ENCODE assay signal across 28 cellular contexts in genomic region chr3:196348698-196349097, GRCh38. TPM values are rescaled to one million over a fixed set of nuclear protein-coding genes. Genes with fewer than 3 reads are reported as not detected.
A peak's percentile ranks its signal among the peaks of the same experiment; 100 is the strongest.
DNase-seq lines count a peak whose midpoint lies in the region; ATAC-seq, FAIRE-seq and TF ChIP-seq lines count a peak whose summit lies in the region.
"Had no signal": no experiment of that assay in that cellular context is flagged by ENCODE, and none has a peak within 500 bp of the region (broad histone marks: within the 10 kb centered on the region; RNA-seq: fewer than 3 reads in every experiment).

No MANE protein-coding gene starts in this region.

- POLR2A ChIA-PET in Caco-2 (lab: Charles Lee) (no interaction called here), K562 (lab: Yijun Ruan, JAX) (interaction anchor here (1.0 to 1.9 kb wide), 2 partner anchors 7 to 15 kb away, joined by 3 to 4 read pairs; no protein-coding TSS in a partner anchor)

- peaks cover 6% of the 10 kb centered on the region for H3K4me1 ChIP-seq in Caco-2
- H3K4me1 ChIP-seq in K562 (replicated peaks in 1 of 2; ENCODE audit: control insufficient read depth in 2 of 2, insufficient read depth in 2 of 2, low read length in 2 of 2): peaks cover 0 to 5% of the 10 kb centered on the region in 2 experiments; a peak in 1 of 5 replicates
- no peaks in the 10 kb centered on the region for H3K4me1 ChIP-seq in neural progenitor cell
- H3K4me1 ChIP-seq: BE2C had no signal

- TF ChIP-seq POLR2A in H54 (IDR thresholded peaks at IDR 0.05; ENCODE audit: low read depth, low read length): no peak
- TF ChIP-seq POLR2A in K562 (conservative IDR thresholded peaks at IDR 0.05): no peak

- H3K79me2 ChIP-seq in K562 (ENCODE audit: control insufficient read depth, insufficient read depth, low read length): no peaks in the 10 kb centered on the region
- no peaks in the 10 kb centered on the region for H3K79me2 ChIP-seq in neural progenitor cell (ENCODE audit: low read depth)

- H3K9me1 ChIP-seq in K562 (ENCODE audit: control insufficient read depth, insufficient read depth, low read length): no peaks in the 10 kb centered on the region

- H3K4me3 ChIP-seq in Caco-2 (ENCODE audit: low read depth, low read length): no peak overlapping the region
- H3K4me3 ChIP-seq in K562: no peak overlapping the region
- H3K4me3 ChIP-seq in neural progenitor cell: no peak overlapping the region
- H3K4me3 ChIP-seq: BLaER1 had no signal

- H3K9me3 Mint-ChIP-seq in Caco-2 (ENCODE audit: unreplicated experiment): peaks cover 11% of the 10 kb centered on the region
- no peaks in the 10 kb centered on the region for H3K9me3 Mint-ChIP-seq in neural progenitor cell
- H3K9me3 Mint-ChIP-seq: CD14-positive monocyte; CD8-positive, alpha-beta memory T cell had no signal

- TF ChIP-seq CTCF in Caco-2 (IDR thresholded peaks at IDR 0.05; ENCODE audit: insufficient read depth in 1 of 2, low read depth in 1 of 2, low read length in 1 of 2, severe bottlenecking in 1 of 2, unreplicated experiment in 1 of 2) (no peak), K562 (IDR thresholded peaks at IDR 0.05 in 2 of 3, conservative IDR thresholded peaks at IDR 0.05 in 1 of 3; ENCODE audit: insufficient read depth in 2 of 3, low read depth in 1 of 3, low read length in 3 of 3) (no peak), neural progenitor cell (IDR thresholded peaks at IDR 0.05) (no peak)

- in situ Hi-C loops in K562 (cut with MboI): no loop called here

- ATAC-seq in K562: no peak
- no peak for ATAC-seq in HG02623 (IDR thresholded peaks at IDR 0.05; ENCODE audit: unreplicated experiment)
- ATAC-seq in SK-N-SH treated with all-trans-retinoic acid at 6 μM for 48 hours: no peak

- peaks cover 17% of the 10 kb centered on the region for H3K4me1 Mint-ChIP-seq in Caco-2 (ENCODE audit: low read depth, unreplicated experiment)
- no peaks in the 10 kb centered on the region for H3K4me1 Mint-ChIP-seq in neural progenitor cell

- H3K27ac Mint-ChIP-seq in Caco-2 (ENCODE audit: unreplicated experiment): peak overlapping the region; percentile 93
- no peak overlapping the region for H3K27ac Mint-ChIP-seq in neural progenitor cell
- H3K27ac Mint-ChIP-seq: CD14-positive monocyte had no signal

- H3K4me2 ChIP-seq in K562 (ENCODE audit: insufficient read depth, low read length): no peak overlapping the region
- H3K4me2 ChIP-seq in neural progenitor cell: no peak overlapping the region
- H3K4me2 ChIP-seq: BLaER1 had no signal

- intact Hi-C loops in Caco-2 (cut with micrococcal nuclease; ENCODE audit: unreplicated experiment): no loop called here
- intact Hi-C loops in K562 (cut with micrococcal nuclease): no loop called here

- H4K20me1 ChIP-seq in K562 (replicated peaks; ENCODE audit: control insufficient read depth, insufficient read depth, low read length): no peaks in the 10 kb centered on the region
- no peaks in the 10 kb centered on the region for H4K20me1 ChIP-seq in neural progenitor cell (ENCODE audit: low read depth)

- no peak for DNase-seq in Caco-2
- no peak for DNase-seq in H54 (ENCODE audit: insufficient read length, low spot score)
- DNase-seq in K562 (ENCODE audit: extremely low read depth in 1 of 4, low spot score in 3 of 4): no peak
- DNase-seq in neural progenitor cell (ENCODE audit: low spot score): no peak
- no peak for DNase-seq in NCI-H146 treated with DMSO at 0.1 percent for 48 hours (lab: John Stamatoyannopoulos, UW; ENCODE audit: unreplicated experiment)
- DNase-seq in T-helper 1 cell: no peak
- DNase-seq: 8988T; ACHN; BE2C; C1 segment of cervical spinal cord; Calu3; CD4-positive, alpha-beta memory T cell; CD4-positive, CD25-positive, alpha-beta regulatory T cell; CD8-positive, alpha-beta memory T cell; COR-L47; DMS79 treated with DMSO at 0.1 percent for 48 hours; GF-D8 had no signal

- no peak for TF ChIP-seq RAD21 in K562 (CRISPR knock-in tag; conservative IDR thresholded peaks at IDR 0.05 in 1 of 2, IDR thresholded peaks at IDR 0.05 in 1 of 2)

- no peaks in the 10 kb centered on the region for H3K27me3 ChIP-seq in Caco-2 (replicated peaks; ENCODE audit: control insufficient read depth, insufficient read depth, low read length)
- H3K27me3 ChIP-seq in K562 (ENCODE audit: control insufficient read depth in 2 of 2, insufficient read depth in 2 of 2, low read length in 2 of 2): no peaks in the 10 kb centered on the region
- no peaks in the 10 kb centered on the region for H3K27me3 ChIP-seq in neural progenitor cell
- H3K27me3 ChIP-seq: BE2C, BLaER1 had no signal

- peak; percentile 45 for FAIRE-seq in H54 (lab: Jason Lieb, UNC)
- FAIRE-seq in K562 (lab: Jason Lieb, UNC): peak; percentile 59
- FAIRE-seq: A204.1, D721Med, G401.6, GM12891, GM19239 had no signal

- no peak for TF ChIP-seq EP300 in K562 (IDR thresholded peaks at IDR 0.05; ENCODE audit: low read length)

- H3K9me3 ChIP-seq in Caco-2 (no peaks in the 10 kb centered on the region), K562 (replicated peaks; ENCODE audit: control insufficient read depth, insufficient read depth, low read depth, low read length) (no peaks in the 10 kb centered on the region), neural progenitor cell (ENCODE audit: low read depth) (no peaks in the 10 kb centered on the region)
- H3K9me3 ChIP-seq: BE2C, BLaER1 had no signal

- no peak overlapping the region for H3K9ac ChIP-seq in K562 (ENCODE audit: insufficient read depth in 1 of 2, low read depth in 2 of 2, low read length in 2 of 2)
- no peak overlapping the region for H3K9ac ChIP-seq in neural progenitor cell
- H3K9ac ChIP-seq: BLaER1 had no signal

- H3K27ac ChIP-seq in K562 (ENCODE audit: extremely low read depth, low read depth, low read length) (no peak overlapping the region), neural progenitor cell (peak overlapping the region; percentile 53)
- H3K27ac ChIP-seq: BLaER1 had no signal

- H3K4me3 Mint-ChIP-seq in Caco-2 (ENCODE audit: unreplicated experiment) (no peak overlapping the region), neural progenitor cell (no peak overlapping the region)
- H3K4me3 Mint-ChIP-seq: CD14-positive monocyte; CD4-positive, alpha-beta memory T cell; CD4-positive, CD25-positive, alpha-beta regulatory T cell; CD8-positive, alpha-beta memory T cell had no signal

- H3K27me3 Mint-ChIP-seq in Caco-2 (ENCODE audit: insufficient read depth, unreplicated experiment) (no peaks in the 10 kb centered on the region), neural progenitor cell (ENCODE audit: insufficient read depth, low read depth) (no peaks in the 10 kb centered on the region)
- H3K27me3 Mint-ChIP-seq: CD4-positive, alpha-beta memory T cell; CD4-positive, CD25-positive, alpha-beta regulatory T cell had no signal

- H2AFZ ChIP-seq in K562 (ENCODE audit: low read depth, low read length): no peak overlapping the region
- no peak overlapping the region for H2AFZ ChIP-seq in neural progenitor cell (replicated peaks)

- H3K36me3 Mint-ChIP-seq in Caco-2 (ENCODE audit: insufficient read depth, unreplicated experiment) (peaks cover 41% of the 10 kb centered on the region), neural progenitor cell (peaks cover 44% of the 10 kb centered on the region)

- peaks cover 23% of the 10 kb centered on the region for H3F3A ChIP-seq in neural progenitor cell (ENCODE audit: low read depth)

- H3K36me3 ChIP-seq in Caco-2 (ENCODE audit: control insufficient read depth, insufficient read depth, low read length) (no peaks in the 10 kb centered on the region), K562 (ENCODE audit: control insufficient read depth, insufficient read depth, low read length) (peaks cover 16% of the 10 kb centered on the region; the same call in 1 of the 3 replicates), neural progenitor cell (peaks cover 20% of the 10 kb centered on the region)

- CTCF ChIA-PET in Caco-2 (lab: Charles Lee) (no interaction called here), K562 (lab: Yijun Ruan, JAX; ENCODE audit: low intra/inter-chr PET ratio) (no interaction called here)

- BruUV-seq in Caco-2 (replicated peaks; lab: Mats Ljungman, UMichigan): no TSS peak
- BruUV-seq in K562 (replicated peaks; lab: Mats Ljungman, UMichigan): no TSS peak

- WGBS in K562 (ENCODE audit: insufficient coverage, low coverage, missing lambda C conversion rate): 59% methylated on average over 3 of the region's 3 CpGs

RNA-seq across cellular contexts. Expression of gene TM4SF19, which starts 10.5 kb away (rescaled TPM):
- total RNA-seq in Caco-2 (2022): not detected in 2 replicates
- total RNA-seq in K562 (2011; cell fraction: chromatin; rRNA removed; ENCODE audit: low replicate concordance): 84.6 and 136 TPM in 2 replicates
- total RNA-seq in K562 (2011; cell fraction: nucleolus; rRNA removed): 68.0 and 78.0 TPM in 2 replicates
- 79.4 and 104 TPM in 2 replicates for total RNA-seq in K562 (2011; cell fraction: nucleoplasm; rRNA removed)
- total RNA-seq in K562 (2014; rRNA removed): 8.0 and 10.6 TPM in 2 replicates
- total RNA-seq in K562 (2014; rRNA removed; fragmentation: Illumina TruSeq; extraction: Trizol): 12.5 and 13.6 TPM in 2 replicates
- total RNA-seq in K562 (2015; rRNA removed; fragmentation: Illumina TruSeq; extraction: Trizol): 15.0 and 15.4 TPM in 2 replicates
- 18.4 and 19.0 TPM in 2 replicates for total RNA-seq in K562 (2021)
- polyA plus RNA-seq in K562 (2011; rRNA removed): 27.1 and 29.3 TPM in 2 replicates
- 22.0 and 31.8 TPM in 2 replicates for polyA plus RNA-seq in K562 (2011; cell fraction: cytosol; rRNA removed)
- polyA plus RNA-seq in K562 (2011; cell fraction: nucleus; rRNA removed): 45.2 and 52.4 TPM in 2 replicates
- 24.0 and 26.4 TPM in 2 replicates for polyA plus RNA-seq in K562 (2012)
- 12.7 and 14.9 TPM in 2 replicates for polyA plus RNA-seq in K562 (2014; fragmentation: Illumina TruSeq; extraction: Trizol)
- polyA plus RNA-seq in K562 (2014; fragmentation: Nextera tagmentation; extraction: Ambion mirVana): 10 to 100 TPM; 25.3 to 26.7 TPM
- 13.8 and 19.0 TPM in 2 replicates for polyA plus RNA-seq in K562 (2014; rRNA removed)
- 22.6 and 26.3 TPM in 2 replicates for polyA minus RNA-seq in K562 (2011; rRNA and poly(A)+ RNA removed)
- polyA minus RNA-seq in K562 (2011; cell fraction: cytosol; rRNA and poly(A)+ RNA removed): 14.3 TPM in 2 replicates
- polyA minus RNA-seq in K562 (2011; cell fraction: nucleus; rRNA and poly(A)+ RNA removed): 9.3 and 15.4 TPM in 2 replicates
- total RNA-seq in neural progenitor cell (ENCODE audit: low replicate concordance): not detected in 2 replicates
- total RNA-seq: A673; Calu3; CD4-positive, CD25-positive, alpha-beta regulatory T cell had no signal
- polyA plus RNA-seq: AG04450 had no signal

RNA-seq across cellular contexts. Expression of gene DYNLT2B, which starts 30.7 kb away (rescaled TPM):
- total RNA-seq in Caco-2 (2022) (10.8 and 12.1 TPM in 2 replicates), K562 (2014; rRNA removed) (6.5 and 10.2 TPM in 2 replicates), K562 (2014; rRNA removed; fragmentation: Illumina TruSeq; extraction: Trizol) (8.3 and 8.7 TPM in 2 replicates), K562 (2015; rRNA removed; fragmentation: Illumina TruSeq; extraction: Trizol) (7.1 and 8.5 TPM in 2 replicates), K562 (2021) (8.3 and 8.6 TPM in 2 replicates), neural progenitor cell (ENCODE audit: low replicate concordance) (29.9 and 44.8 TPM in 2 replicates)
- 5.6 and 8.4 TPM in 2 replicates for total RNA-seq in K562 (2011; cell fraction: chromatin; rRNA removed; ENCODE audit: low replicate concordance)
- total RNA-seq in K562 (2011; cell fraction: nucleolus; rRNA removed): 4.9 and 5.7 TPM in 2 replicates
- 3.4 and 6.5 TPM in 2 replicates for total RNA-seq in K562 (2011; cell fraction: nucleoplasm; rRNA removed)
- polyA plus RNA-seq in K562 (2011; rRNA removed) (13.7 and 17.1 TPM in 2 replicates), K562 (2014; fragmentation: Illumina TruSeq; extraction: Trizol) (7.4 and 8.8 TPM in 2 replicates), K562 (2014; fragmentation: Nextera tagmentation; extraction: Ambion mirVana) (10 to 100 TPM in 1 of 2 experiments, 1 to 10 TPM in 1; 9.7 to 13.3 TPM), K562 (2014; rRNA removed) (16.8 and 19.9 TPM in 2 replicates)
- polyA plus RNA-seq in K562 (2011; cell fraction: cytosol; rRNA removed): 11.9 and 12.6 TPM in 2 replicates
- polyA plus RNA-seq in K562 (2011; cell fraction: nucleus; rRNA removed): 5.7 and 7.7 TPM in 2 replicates
- polyA plus RNA-seq in K562 (2012): 14.7 and 17.8 TPM in 2 replicates
- 3.2 and 4.5 TPM in 2 replicates for polyA minus RNA-seq in K562 (2011; rRNA and poly(A)+ RNA removed)
- polyA minus RNA-seq in K562 (2011; cell fraction: cytosol; rRNA and poly(A)+ RNA removed): 4.7 TPM in 1 of 2 replicates, not detected in the other
- 3.2 and 6.1 TPM in 2 replicates for polyA minus RNA-seq in K562 (2011; cell fraction: nucleus; rRNA and poly(A)+ RNA removed)
